Comparison of ENCODE assay signal across 8 cellular contexts in genomic region chr15:99105516-99106341, GRCh38. TPM values are rescaled to one million over a fixed set of nuclear protein-coding genes. Genes with fewer than 3 reads are reported as not detected.
DNase-seq lines count a peak whose midpoint lies in the region; ATAC-seq and TF ChIP-seq lines count a peak whose summit lies in the region.

No MANE protein-coding gene starts in this region.

- peak overlapping the region; percentile 30 for H3K27ac ChIP-seq in upper lobe of right lung

- peaks cover 49% of the 10 kb centered on the region for H3K27me3 Mint-ChIP-seq in activated CD8-positive, alpha-beta T cell treated with anti-CD3 and anti-CD28 coated beads, Interleukin-2, amount 10 ng/mL, durations not matched to agents 7 days and 5 days (ENCODE audit: low read depth)
- H3K27me3 Mint-ChIP-seq in natural killer cell (ENCODE audit: low read depth in 2 of 2), result peaks cover 30 to 36% of the 10 kb centered on the region in 2 donors

- DNase-seq in ELF-1 (ENCODE audit: low read depth, low spot score) (peak; percentile 80), LHCN-M2 (ENCODE audit: low read depth) (peak; percentile 47), fibroblast of mammary gland (ENCODE audit: low read depth) (peak; percentile 61), natural killer cell (no peak), upper lobe of right lung (no peak), NCI-H2196 (lab: John Stamatoyannopoulos, UW; ENCODE audit: unreplicated experiment) (no peak)
- peak; percentile 44 for DNase-seq in activated CD8-positive, alpha-beta T cell treated with anti-CD3 and anti-CD28 coated beads, Interleukin-2, amount 10 ng/mL, durations not matched to agents 7 days and 5 days

- peak overlapping the region; percentile 52 for H3K4me3 Mint-ChIP-seq in activated CD8-positive, alpha-beta T cell treated with anti-CD3 and anti-CD28 coated beads, Interleukin-2, amount 10 ng/mL, durations not matched to agents 7 days and 5 days
- peak overlapping the region; percentile 45 for H3K4me3 Mint-ChIP-seq in natural killer cell

- no peaks in the 10 kb centered on the region for H3K36me3 ChIP-seq in upper lobe of right lung

- H3K9me3 Mint-ChIP-seq in activated CD8-positive, alpha-beta T cell treated with anti-CD3 and anti-CD28 coated beads, Interleukin-2, amount 10 ng/mL, durations not matched to agents 7 days and 5 days (ENCODE audit: insufficient read depth), result no peaks in the 10 kb centered on the region
- H3K9me3 Mint-ChIP-seq in natural killer cell, result no peaks in the 10 kb centered on the region

- H3K9me3 ChIP-seq in upper lobe of right lung, result no peaks in the 10 kb centered on the region

- no peak for TF ChIP-seq CTCF in fibroblast of mammary gland (conservative IDR thresholded peaks at IDR 0.05; ENCODE audit: control insufficient read depth, insufficient read depth, low read depth, low read length)
- TF ChIP-seq CTCF in natural killer cell (IDR thresholded peaks at IDR 0.05), result no peak
- TF ChIP-seq CTCF in upper lobe of right lung (IDR thresholded peaks at IDR 0.05), result no peak

- H3K27me3 ChIP-seq in upper lobe of right lung, result peaks cover 38% of the 10 kb centered on the region

- no peaks in the 10 kb centered on the region for H3K36me3 Mint-ChIP-seq in activated CD8-positive, alpha-beta T cell treated with anti-CD3 and anti-CD28 coated beads, Interleukin-2, amount 10 ng/mL, durations not matched to agents 7 days and 5 days (ENCODE audit: low read depth)
- H3K36me3 Mint-ChIP-seq in natural killer cell, result no peaks in the 10 kb centered on the region

- CTCF ChIA-PET in activated CD8-positive, alpha-beta T cell treated with anti-CD3 and anti-CD28 coated beads, Interleukin-2, amount 10 ng/mL, durations not matched to agents 7 days and 5 days (lab: Charles Lee), result interaction anchor here (0.7 to 2.0 kb wide), 15 partner anchors 12 to 599 kb away, joined by 3 to 11 read pairs (median 5); no protein-coding TSS in a partner anchor

- POLR2A ChIA-PET in activated CD8-positive, alpha-beta T cell treated with anti-CD3 and anti-CD28 coated beads, Interleukin-2, amount 10 ng/mL, durations not matched to agents 7 days and 5 days (lab: Charles Lee), result interaction anchor here (0.7 kb wide), 1 partner anchor 491 kb away, joined by 3 read pairs; no protein-coding TSS in a partner anchor

- peak overlapping the region; percentile 16 for H3K4me3 ChIP-seq in fibroblast of mammary gland (ENCODE audit: control insufficient read depth, low read depth, low read length)
- H3K4me3 ChIP-seq in upper lobe of right lung, result peak overlapping the region; percentile 50

- H3K4me1 Mint-ChIP-seq in activated CD8-positive, alpha-beta T cell treated with anti-CD3 and anti-CD28 coated beads, Interleukin-2, amount 10 ng/mL, durations not matched to agents 7 days and 5 days (ENCODE audit: low read depth), result peaks cover 29% of the 10 kb centered on the region
- H3K4me1 Mint-ChIP-seq in natural killer cell, result peaks cover 0 to 6% of the 10 kb centered on the region in 2 donors

- ATAC-seq in GM21717 (IDR thresholded peaks at IDR 0.05; ENCODE audit: unreplicated experiment) (peak; percentile 31), natural killer cell (peak in 2 of 3 donors; percentile 26 to 49), upper lobe of right lung (peak; percentile 38)
- peak; percentile 65 for ATAC-seq in activated CD8-positive, alpha-beta T cell treated with anti-CD3 and anti-CD28 coated beads, Interleukin-2, amount 10 ng/mL, durations not matched to agents 7 days and 5 days

- peaks cover 17% of the 10 kb centered on the region for H3K4me1 ChIP-seq in upper lobe of right lung

- H3K27ac Mint-ChIP-seq in activated CD8-positive, alpha-beta T cell treated with anti-CD3 and anti-CD28 coated beads, Interleukin-2, amount 10 ng/mL, durations not matched to agents 7 days and 5 days, result no peak overlapping the region
- H3K27ac Mint-ChIP-seq in natural killer cell, result no peak overlapping the region

- intact Hi-C loops in natural killer cell (cut with micrococcal nuclease), result no loop called here
- intact Hi-C loops in upper lobe of right lung (cut with DNase I), result no loop called here

RNA-seq across cellular contexts. Expression of gene SYNM, which starts 0.8 kb away (rescaled TPM):
- total RNA-seq in LHCN-M2 (2014; rRNA removed), result 5.2 and 5.6 TPM in 2 replicates
- polyA plus RNA-seq in LHCN-M2 (2012), result 5.2 TPM
- total RNA-seq in activated CD8-positive, alpha-beta T cell treated with anti-CD3 and anti-CD28 coated beads, Interleukin-2, amount 10 ng/mL, durations not matched to agents 7 days and 5 days, result under 1 TPM; 0.18 to 0.29 TPM
- total RNA-seq in natural killer cell, result under 1 TPM; 0.11 to 0.48 (median 0.42) TPM
- 19.5 TPM for total RNA-seq in upper lobe of right lung

Comparison
In these comparisons a context has a peak if more than half of its experiments do, and no peak if none do; other contexts are left out.
1. DNase-seq: peak in ELF-1 (single experiment), LHCN-M2 (single experiment), activated CD8-positive, alpha-beta T cell treated with anti-CD3 and anti-CD28 coated beads, Interleukin-2, amount 10 ng/mL, durations not matched to agents 7 days and 5 days (single experiment) and fibroblast of mammary gland (single experiment); none in natural killer cell (single experiment), upper lobe of right lung (single experiment) and NCI-H2196 (single experiment).
2. Peak in every context shown above with its lines, with median percentiles within 50 percentile points of each other: ATAC-seq.